Comparison of ENCODE assay signal across 12 cellular contexts in the genomic region with DNA sequence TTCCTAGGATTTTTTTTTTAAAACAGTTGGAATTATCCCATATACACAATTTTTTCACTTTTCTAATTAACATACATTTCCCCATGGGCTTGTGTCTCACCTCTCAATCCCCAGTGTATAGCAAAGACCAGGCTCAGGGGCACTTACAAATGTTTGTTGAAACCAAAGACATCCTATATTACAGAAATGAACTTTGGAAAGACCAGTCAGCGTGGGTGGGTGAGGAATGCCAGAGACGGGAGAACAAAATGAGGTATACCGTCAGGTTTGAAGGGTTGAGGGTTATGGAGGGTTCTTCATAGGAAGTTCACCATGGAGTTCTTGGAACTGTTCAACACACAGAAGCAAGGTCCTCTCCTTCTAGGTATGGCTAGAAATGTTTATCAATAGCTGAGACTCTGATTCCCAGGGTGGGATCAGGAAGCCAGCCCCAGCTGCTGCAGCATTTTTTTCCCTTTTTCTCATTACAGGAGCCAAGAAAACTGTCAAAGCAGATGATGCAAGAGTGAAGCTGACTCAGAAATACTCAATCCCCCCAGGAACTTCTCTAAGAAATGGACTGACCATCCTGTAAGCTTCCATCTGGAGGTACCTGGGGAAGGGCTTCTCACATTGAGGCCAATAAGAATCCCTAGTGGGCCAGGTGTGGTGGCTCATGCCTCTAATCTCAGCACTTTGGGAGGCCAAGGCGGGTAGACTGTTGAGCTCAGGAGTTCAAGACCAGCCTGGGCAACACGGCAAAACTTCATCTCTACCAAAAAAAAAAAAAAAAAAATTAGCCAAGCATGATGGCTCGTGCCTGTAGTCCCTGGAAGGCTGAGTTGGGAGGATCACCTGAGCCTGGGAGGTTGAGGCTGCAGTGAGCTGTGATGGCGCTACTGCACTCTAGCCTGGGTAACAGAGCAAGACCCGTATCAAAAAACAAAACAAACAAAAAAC. TPM values are rescaled to one million over a fixed set of nuclear protein-coding genes. Genes with fewer than 3 reads are reported as not detected.
DNase-seq lines count a peak whose midpoint lies in the region; ATAC-seq, FAIRE-seq and TF ChIP-seq lines count a peak whose summit lies in the region.
"Had no signal": no experiment of that assay in that cellular context is flagged by ENCODE, and none has a peak within 500 bp of the region (broad histone marks: within the 10 kb centered on the region; RNA-seq: fewer than 3 reads in every experiment).

No MANE protein-coding gene starts in this region.

- H4K20me1 ChIP-seq in K562 (replicated peaks; ENCODE audit: control insufficient read depth, insufficient read depth, low read length), result no peaks in the 10 kb centered on the region

- H3K9ac ChIP-seq in K562 (ENCODE audit: insufficient read depth in 1 of 2, low read depth in 2 of 2, low read length in 2 of 2), result no peak overlapping the region

- H3K36me3 ChIP-seq in K562 (ENCODE audit: control insufficient read depth, insufficient read depth, low read length), result peaks cover 72% of the 10 kb centered on the region; the same call in 2 of the 3 replicates

- peaks cover 2% of the 10 kb centered on the region for H3K4me1 Mint-ChIP-seq in mesothelial cell of epicardium

- 79% methylated on average over 4 of the region's 8 CpGs for whole genome bisulfite sequencing in K562 (ENCODE audit: insufficient coverage, low coverage, missing lambda C conversion rate)

- intact Hi-C loops in K562 (cut with micrococcal nuclease), result no loop called here

- TF ChIP-seq EP300 in K562 (IDR thresholded peaks at IDR 0.05; ENCODE audit: low read length), result no peak; the same call in 1 of the 2 replicates

- H3K9me3 Mint-ChIP-seq in mesothelial cell of epicardium, result peaks cover 3% of the 10 kb centered on the region
- H3K9me3 Mint-ChIP-seq: effector memory CD8-positive, alpha-beta T cell; IgD-negative memory B cell; T-helper 2 cell treated with Interferon-gamma antibody and Interleukin-4, amounts not matched to agents 5 μg/mL and 100 μg/mL, for 36 hours had no signal

- no peaks in the 10 kb centered on the region for H3K79me2 ChIP-seq in K562 (ENCODE audit: control insufficient read depth, insufficient read depth, low read length)

- FAIRE-seq in K562 (lab: Jason Lieb, UNC), result no peak

- no peak overlapping the region for H3K4me3 ChIP-seq in K562
- H3K4me3 ChIP-seq: tibial artery had no signal

- in situ Hi-C loops in K562 (cut with MboI), result loop anchor here (5.0 kb wide), 1 partner anchor 126 kb away; no protein-coding TSS in a partner anchor

- H3K27ac ChIP-seq in K562 (ENCODE audit: extremely low read depth, low read depth, low read length), result no peak overlapping the region; the same call in 2 of the 3 replicates
- H3K27ac ChIP-seq: tibial artery had no signal

- H3K27me3 Mint-ChIP-seq in mesothelial cell of epicardium (ENCODE audit: low read depth), result no peaks in the 10 kb centered on the region
- H3K27me3 Mint-ChIP-seq: effector memory CD8-positive, alpha-beta T cell; IgD-negative memory B cell had no signal

- no peak overlapping the region for H3K4me2 ChIP-seq in K562 (ENCODE audit: insufficient read depth, low read length)

- no peak overlapping the region for H3K4me3 Mint-ChIP-seq in mesothelial cell of epicardium
- H3K4me3 Mint-ChIP-seq: effector memory CD8-positive, alpha-beta T cell; IgD-negative memory B cell; T-helper 2 cell treated with Interferon-gamma antibody and Interleukin-4, amounts not matched to agents 5 μg/mL and 100 μg/mL, for 36 hours had no signal

- peak; percentile 15 for ATAC-seq in K562
- ATAC-seq in GM21528 (IDR thresholded peaks at IDR 0.05; ENCODE audit: low FRiP score, unreplicated experiment), result no peak

- TF ChIP-seq RAD21 in K562 (CRISPR knock-in tag; conservative IDR thresholded peaks at IDR 0.05 in 1 of 2, IDR thresholded peaks at IDR 0.05 in 1 of 2), result no peak

- peaks cover 29% of the 10 kb centered on the region for H3K36me3 Mint-ChIP-seq in mesothelial cell of epicardium
- H3K36me3 Mint-ChIP-seq: IgD-negative memory B cell had no signal

- peak overlapping the region; percentile 14 for H3K27ac Mint-ChIP-seq in mesothelial cell of epicardium
- H3K27ac Mint-ChIP-seq: T-helper 2 cell treated with Interferon-gamma antibody and Interleukin-4, amounts not matched to agents 5 μg/mL and 100 μg/mL, for 36 hours had no signal

- H3K27me3 ChIP-seq in K562 (ENCODE audit: control insufficient read depth in 2 of 2, insufficient read depth in 2 of 2, low read length in 2 of 2), result no peaks in the 10 kb centered on the region
- H3K27me3 ChIP-seq: tibial artery had no signal

- no TSS peak for BruUV-seq in K562 (replicated peaks; lab: Mats Ljungman, UMichigan)

- H2AFZ ChIP-seq in K562 (ENCODE audit: low read depth, low read length), result no peak overlapping the region

- H3K4me1 ChIP-seq in K562 (replicated peaks in 1 of 2; ENCODE audit: control insufficient read depth in 2 of 2, insufficient read depth in 2 of 2, low read length in 2 of 2), result no peaks in the 10 kb centered on the region; a peak in 1 of 5 replicates

- H3K9me1 ChIP-seq in K562 (ENCODE audit: control insufficient read depth, insufficient read depth, low read length), result no peaks in the 10 kb centered on the region

- CTCF ChIA-PET in K562 (lab: Yijun Ruan, JAX; ENCODE audit: low intra/inter-chr PET ratio), result interaction anchor here (0.6 to 2.1 kb wide), 4 partner anchors 47 to 123 kb away, joined by 4 to 13 read pairs (median 7); a partner anchor contains a TSS

- DNase-seq in NCI-H2171 treated with DMSO at 0.1 percent for 48 hours (lab: John Stamatoyannopoulos, UW) (peak; percentile 19), NCI-H2171 (lab: John Stamatoyannopoulos, UW) (no peak), EH (ENCODE audit: low read depth) (peak; percentile 46), K562 (ENCODE audit: extremely low read depth in 1 of 4, low spot score in 3 of 4) (no peak), mesothelial cell of epicardium (ENCODE audit: low spot score in 2 of 2, unreplicated experiment in 2 of 2) (no peak), NK-92 (lab: John Stamatoyannopoulos, UW; ENCODE audit: unreplicated experiment) (no peak), activated gamma-delta T cell treated with Interleukin-2 at 50 U/mL for 16 hours (no peak)
- DNase-seq: tibial artery had no signal

- POLR2A ChIA-PET in K562 (lab: Yijun Ruan, JAX), result no interaction called here

- no peak for TF ChIP-seq POLR2A in K562 (conservative IDR thresholded peaks at IDR 0.05)

- no peaks in the 10 kb centered on the region for H3K9me3 ChIP-seq in K562 (replicated peaks; ENCODE audit: control insufficient read depth, insufficient read depth, low read depth, low read length)
- H3K9me3 ChIP-seq: tibial artery had no signal

- TF ChIP-seq CTCF in K562 (IDR thresholded peaks at IDR 0.05 in 2 of 3, conservative IDR thresholded peaks at IDR 0.05 in 1 of 3; ENCODE audit: insufficient read depth in 2 of 3, low read depth in 1 of 3, low read length in 3 of 3), result no peak
- TF ChIP-seq CTCF in mesothelial cell of epicardium (IDR thresholded peaks at IDR 0.05; ENCODE audit: unreplicated experiment), result no peak

TF ChIP-seq in K562, 482 proteins besides CTCF, POLR2A, EP300 and RAD21 (continues in another document):
- no peak for TF ChIP-seq ZNF699 (CRISPR knock-in tag; IDR thresholded peaks at IDR 0.05; ENCODE audit: insufficient replicate concordance)
- TF ChIP-seq, protein P1, sequence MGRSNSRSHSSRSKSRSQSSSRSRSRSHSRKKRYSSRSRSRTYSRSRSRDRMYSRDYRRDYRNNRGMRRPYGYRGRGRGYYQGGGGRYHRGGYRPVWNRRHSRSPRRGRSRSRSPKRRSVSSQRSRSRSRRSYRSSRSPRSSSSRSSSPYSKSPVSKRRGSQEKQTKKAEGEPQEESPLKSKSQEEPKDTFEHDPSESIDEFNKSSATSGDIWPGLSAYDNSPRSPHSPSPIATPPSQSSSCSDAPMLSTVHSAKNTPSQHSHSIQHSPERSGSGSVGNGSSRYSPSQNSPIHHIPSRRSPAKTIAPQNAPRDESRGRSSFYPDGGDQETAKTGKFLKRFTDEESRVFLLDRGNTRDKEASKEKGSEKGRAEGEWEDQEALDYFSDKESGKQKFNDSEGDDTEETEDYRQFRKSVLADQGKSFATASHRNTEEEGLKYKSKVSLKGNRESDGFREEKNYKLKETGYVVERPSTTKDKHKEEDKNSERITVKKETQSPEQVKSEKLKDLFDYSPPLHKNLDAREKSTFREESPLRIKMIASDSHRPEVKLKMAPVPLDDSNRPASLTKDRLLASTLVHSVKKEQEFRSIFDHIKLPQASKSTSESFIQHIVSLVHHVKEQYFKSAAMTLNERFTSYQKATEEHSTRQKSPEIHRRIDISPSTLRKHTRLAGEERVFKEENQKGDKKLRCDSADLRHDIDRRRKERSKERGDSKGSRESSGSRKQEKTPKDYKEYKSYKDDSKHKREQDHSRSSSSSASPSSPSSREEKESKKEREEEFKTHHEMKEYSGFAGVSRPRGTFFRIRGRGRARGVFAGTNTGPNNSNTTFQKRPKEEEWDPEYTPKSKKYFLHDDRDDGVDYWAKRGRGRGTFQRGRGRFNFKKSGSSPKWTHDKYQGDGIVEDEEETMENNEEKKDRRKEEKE (IDR thresholded peaks at IDR 0.05; ENCODE audit: borderline replicate concordance in 1 of 2, control insufficient read depth in 1 of 2, low read depth in 2 of 2, low read length in 1 of 2), result no peak
- TF ChIP-seq JUN (IDR thresholded peaks at IDR 0.05; ENCODE audit: borderline replicate concordance, low read depth, low read length), result no peak
- no peak for TF ChIP-seq JUN (CRISPR knock-in tag; IDR thresholded peaks at IDR 0.05; ENCODE audit: borderline replicate concordance)
- TF ChIP-seq MBD2 (IDR thresholded peaks at IDR 0.05; ENCODE audit: borderline replicate concordance, low read depth), result no peak
- TF ChIP-seq SETDB1 (IDR thresholded peaks at IDR 0.05; ENCODE audit: low read length), result no peak

RNA-seq across cellular contexts. Expression of a gene that starts 15.9 kb away (rescaled TPM):
- 62.9 and 93.5 TPM in 2 replicates for total RNA-seq in K562 (2011; cell fraction: chromatin; rRNA removed; ENCODE audit: low replicate concordance)
- 46.9 and 48.3 TPM in 2 replicates for total RNA-seq in K562 (2011; cell fraction: nucleolus; rRNA removed)
- total RNA-seq in K562 (2011; cell fraction: nucleoplasm; rRNA removed), result 55.8 and 62.3 TPM in 2 replicates
- total RNA-seq in K562 (2014; rRNA removed), result 15.1 and 20.0 TPM in 2 replicates
- total RNA-seq in K562 (2014; rRNA removed; fragmentation: Illumina TruSeq; extraction: Trizol), result 11.9 and 14.2 TPM in 2 replicates
- total RNA-seq in K562 (2015; rRNA removed; fragmentation: Illumina TruSeq; extraction: Trizol), result 11.8 and 12.8 TPM in 2 replicates
- total RNA-seq in K562 (2021), result 17.8 and 20.6 TPM in 2 replicates
- 25.3 and 45.8 TPM in 2 replicates for polyA plus RNA-seq in K562 (2011; rRNA removed)
- polyA plus RNA-seq in K562 (2011; cell fraction: cytosol; rRNA removed), result 29.6 and 54.5 TPM in 2 replicates
- polyA plus RNA-seq in K562 (2011; cell fraction: nucleus; rRNA removed), result 63.5 and 76.7 TPM in 2 replicates
- polyA plus RNA-seq in K562 (2012), result 14.9 and 35.8 TPM in 2 replicates
- polyA plus RNA-seq in K562 (2014; fragmentation: Illumina TruSeq; extraction: Trizol), result 20.4 and 23.7 TPM in 2 replicates
- polyA plus RNA-seq in K562 (2014; fragmentation: Nextera tagmentation; extraction: Ambion mirVana), result 1 to 10 TPM; 7.0 to 9.5 TPM
- polyA plus RNA-seq in K562 (2014; rRNA removed), result 20.1 and 21.1 TPM in 2 replicates
- polyA minus RNA-seq in K562 (2011; rRNA and poly(A)+ RNA removed), result 25.0 and 35.4 TPM in 2 replicates
- 11.8 and 18.3 TPM in 2 replicates for polyA minus RNA-seq in K562 (2011; cell fraction: cytosol; rRNA and poly(A)+ RNA removed)
- 13.1 and 31.0 TPM in 2 replicates for polyA minus RNA-seq in K562 (2011; cell fraction: nucleus; rRNA and poly(A)+ RNA removed)
- total RNA-seq in mesothelial cell of epicardium, result 34.1 to 37.1 TPM (median 34.4 TPM) in 3 replicates

Comparison
In these comparisons a context has a peak if more than half of its experiments do, and no peak if none do; other contexts are left out.
1. DNase-seq: peak in NCI-H2171 treated with DMSO at 0.1 percent for 48 hours (single experiment) and EH (single experiment); none in NCI-H2171 (single experiment), K562 (0 of 4), mesothelial cell of epicardium (0 of 2), NK-92 (single experiment) and activated gamma-delta T cell treated with Interleukin-2 at 50 U/mL for 16 hours (single experiment).